9 cellular contexts compared by ENCODE assay signal in the genomic region with DNA sequence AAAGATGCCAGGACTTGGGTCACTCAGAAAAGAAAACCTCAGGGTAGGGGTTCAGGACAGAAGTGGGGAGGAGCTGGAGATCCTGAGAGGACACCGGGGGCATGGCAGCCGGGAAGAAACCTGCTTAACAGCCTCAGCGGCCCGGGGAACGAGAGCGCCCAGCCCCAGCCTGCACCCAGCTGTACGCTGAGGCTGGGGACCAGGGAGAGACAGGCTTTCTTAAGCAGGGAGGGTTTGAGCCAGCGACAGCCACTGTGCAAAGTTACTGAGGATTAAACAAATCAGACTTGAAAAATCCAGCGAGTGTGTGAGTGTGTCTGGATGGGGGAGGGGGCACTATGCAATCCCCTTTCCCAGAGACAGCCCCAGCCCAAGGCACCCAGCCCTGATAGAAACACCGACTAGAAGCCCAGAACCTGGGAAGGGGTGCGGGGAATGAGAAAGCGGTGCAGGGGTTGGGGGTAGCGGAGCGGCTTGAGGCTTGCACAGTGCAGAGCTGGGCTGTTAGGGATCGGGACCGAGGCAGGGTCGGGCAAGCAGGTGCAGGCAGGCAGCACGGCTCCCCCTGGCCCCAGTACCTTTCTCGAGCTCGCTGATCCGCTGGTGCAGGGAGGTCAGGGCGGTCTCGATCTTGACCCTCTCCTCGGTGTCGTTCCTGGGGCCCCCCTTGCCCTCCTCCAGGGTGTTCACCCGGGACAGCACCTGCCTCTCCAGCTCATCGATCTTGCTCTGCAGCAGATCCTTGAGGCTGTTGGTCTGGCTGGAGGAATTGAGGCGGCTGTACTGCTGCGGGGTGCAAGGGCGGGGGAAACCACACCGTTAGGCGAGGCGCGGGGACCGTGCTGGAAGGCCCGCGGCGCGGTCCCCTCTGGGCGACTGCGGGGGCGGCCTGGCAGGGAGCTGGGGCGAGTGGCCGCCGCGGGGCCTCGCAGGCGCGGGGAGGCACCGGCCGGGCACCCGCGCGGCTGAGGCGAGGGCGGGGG. TPM values are rescaled to one million over a fixed set of nuclear protein-coding genes. Genes with fewer than 3 reads are reported as not detected.
DNase-seq lines count a peak whose midpoint lies in the region; ATAC-seq, FAIRE-seq and TF ChIP-seq lines count a peak whose summit lies in the region.
"Had no signal": no experiment of that assay in that cellular context is flagged by ENCODE, and none has a peak within 500 bp of the region (broad histone marks: within the 10 kb centered on the region; RNA-seq: fewer than 3 reads in every experiment).

No MANE protein-coding gene starts in this region.

- CTCF ChIA-PET in CD4-positive, alpha-beta T cell (lab: Charles Lee): no interaction called here

- DNase-seq in CD4-positive, alpha-beta T cell: no peak
- DNase-seq in HPDE6-E6E7 (ENCODE audit: extremely low spot score) (peak; percentile 33), naive B cell (no peak), MG63 (no peak), GM12891 (ENCODE audit: insufficient read length, low spot score) (no peak)
- DNase-seq in activated naive CD8-positive, alpha-beta T cell treated with anti-CD3 and anti-CD28 coated beads, Interleukin-2, amount 10 ng/mL, durations not matched to agents 7 days and 5 days: peak; percentile 46
- DNase-seq: testis had no signal

- peaks cover 66% of the 10 kb centered on the region for H3K27me3 ChIP-seq in CD4-positive, alpha-beta T cell (ENCODE audit: control insufficient read depth, insufficient read depth, low read length)
- peaks cover 49% of the 10 kb centered on the region for H3K27me3 ChIP-seq in MG63
- H3K27me3 ChIP-seq: testis had no signal

- FAIRE-seq in GM12891 (lab: Jason Lieb, UNC): no peak

- H3K4me1 Mint-ChIP-seq in CD4-positive, alpha-beta T cell (ENCODE audit: low read depth): peaks cover 15% of the 10 kb centered on the region
- H3K4me1 Mint-ChIP-seq in activated naive CD8-positive, alpha-beta T cell treated with anti-CD3 and anti-CD28 coated beads, Interleukin-2, amount 10 ng/mL, durations not matched to agents 7 days and 5 days: peaks cover 14% of the 10 kb centered on the region
- H3K4me1 Mint-ChIP-seq in naive B cell: peaks cover 22 to 43% (median 24%) of the 10 kb centered on the region in 3 donors

- H3K9me3 ChIP-seq in CD4-positive, alpha-beta T cell (ENCODE audit: control insufficient read depth, low read length): no peaks in the 10 kb centered on the region
- no peaks in the 10 kb centered on the region for H3K9me3 ChIP-seq in MG63
- H3K9me3 ChIP-seq: testis had no signal

- intact Hi-C loops in CD4-positive, alpha-beta T cell (cut with DNase I, micrococcal nuclease): loop anchor here in 1 of 2 experiments (2.0 to 5.0 kb wide), 2 partner anchors 420 to 497 kb away; no protein-coding TSS in a partner anchor

- H3K27me3 Mint-ChIP-seq in CD4-positive, alpha-beta T cell: peaks cover 60% of the 10 kb centered on the region
- H3K27me3 Mint-ChIP-seq in activated naive CD8-positive, alpha-beta T cell treated with anti-CD3 and anti-CD28 coated beads, Interleukin-2, amount 10 ng/mL, durations not matched to agents 7 days and 5 days: peaks cover 50% of the 10 kb centered on the region
- peaks cover 52 to 72% (median 68%) of the 10 kb centered on the region in 3 donors for H3K27me3 Mint-ChIP-seq in naive B cell

- TF ChIP-seq CTCF in CD4-positive, alpha-beta T cell (IDR thresholded peaks at IDR 0.05): no peak

- H3K27ac Mint-ChIP-seq in CD4-positive, alpha-beta T cell: no peak overlapping the region
- no peak overlapping the region for H3K27ac Mint-ChIP-seq in activated naive CD8-positive, alpha-beta T cell treated with anti-CD3 and anti-CD28 coated beads, Interleukin-2, amount 10 ng/mL, durations not matched to agents 7 days and 5 days
- peak overlapping the region in 2 of 6 donors; percentile 18 to 39 for H3K27ac Mint-ChIP-seq in naive B cell

- no peaks in the 10 kb centered on the region for H3K36me3 ChIP-seq in MG63

- TF ChIP-seq POLR2A in GM12891 (IDR thresholded peaks at IDR 0.05; ENCODE audit: low read depth, low read length): no peak

- ATAC-seq in CD4-positive, alpha-beta T cell (ENCODE audit: poor library complexity): peak; percentile 30
- peak; percentile 11 for ATAC-seq in activated naive CD8-positive, alpha-beta T cell treated with anti-CD3 and anti-CD28 coated beads, Interleukin-2, amount 10 ng/mL, durations not matched to agents 7 days and 5 days (ENCODE audit: low read depth)
- ATAC-seq in naive B cell (ENCODE audit: low read depth in 2 of 2): no peak
- no peak for ATAC-seq in HG03095 (IDR thresholded peaks at IDR 0.05; ENCODE audit: unreplicated experiment)
- ATAC-seq in HG02759 (IDR thresholded peaks at IDR 0.05; ENCODE audit: unreplicated experiment): no peak

- H3K4me3 ChIP-seq in MG63: no peak overlapping the region

- no peaks in the 10 kb centered on the region for H3K36me3 Mint-ChIP-seq in CD4-positive, alpha-beta T cell (ENCODE audit: low read depth)
- no peaks in the 10 kb centered on the region for H3K36me3 Mint-ChIP-seq in activated naive CD8-positive, alpha-beta T cell treated with anti-CD3 and anti-CD28 coated beads, Interleukin-2, amount 10 ng/mL, durations not matched to agents 7 days and 5 days
- no peaks in the 10 kb centered on the region for H3K36me3 Mint-ChIP-seq in naive B cell

- H3K4me3 Mint-ChIP-seq in CD4-positive, alpha-beta T cell: peak overlapping the region; percentile 86
- peak overlapping the region; percentile 63 for H3K4me3 Mint-ChIP-seq in activated naive CD8-positive, alpha-beta T cell treated with anti-CD3 and anti-CD28 coated beads, Interleukin-2, amount 10 ng/mL, durations not matched to agents 7 days and 5 days
- peak overlapping the region; percentile 61 to 87 (median 78) for H3K4me3 Mint-ChIP-seq in naive B cell

- H3K27ac ChIP-seq in CD4-positive, alpha-beta T cell (ENCODE audit: low read depth, low read length): no peak overlapping the region
- H3K27ac ChIP-seq: testis had no signal

- H3K9me3 Mint-ChIP-seq in CD4-positive, alpha-beta T cell: no peaks in the 10 kb centered on the region
- H3K9me3 Mint-ChIP-seq in activated naive CD8-positive, alpha-beta T cell treated with anti-CD3 and anti-CD28 coated beads, Interleukin-2, amount 10 ng/mL, durations not matched to agents 7 days and 5 days: no peaks in the 10 kb centered on the region
- peaks cover 0 to 2% (median 0%) of the 10 kb centered on the region in 7 donors for H3K9me3 Mint-ChIP-seq in naive B cell

- POLR2A ChIA-PET in CD4-positive, alpha-beta T cell (lab: Charles Lee): interaction anchor here (0.6 to 2.2 kb wide), 2 partner anchors 21 to 494 kb away, joined by 3 to 15 read pairs; no protein-coding TSS in a partner anchor
- POLR2A ChIA-PET in activated naive CD8-positive, alpha-beta T cell treated with anti-CD3 and anti-CD28 coated beads, Interleukin-2, amount 10 ng/mL, durations not matched to agents 7 days and 5 days (lab: Charles Lee): interaction anchor here (0.6 to 0.9 kb wide), 2 partner anchors 21 to 516 kb away, joined by 3 to 4 read pairs; no protein-coding TSS in a partner anchor

TF ChIP-seq in GM12891, 5 proteins besides CTCF, POLR2A, EP300 and RAD21:
- TF ChIP-seq TAF1 (IDR thresholded peaks at IDR 0.05; ENCODE audit: low read depth, low read length): no peak
- TF ChIP-seq POLR2AphosphoS5 (IDR thresholded peaks at IDR 0.05; ENCODE audit: low read depth, low read length): no peak
- no peak for TF ChIP-seq SPI1 (IDR thresholded peaks at IDR 0.05; ENCODE audit: low read depth, low read length)
- TF ChIP-seq PAX5 (IDR thresholded peaks at IDR 0.05; ENCODE audit: insufficient read depth, low read length, severe bottlenecking): no peak
- no peak for TF ChIP-seq POU2F2 (IDR thresholded peaks at IDR 0.05; ENCODE audit: low read depth, low read length)

RNA-seq across cellular contexts. Expression of a gene that starts 1.2 kb away (rescaled TPM):
- total RNA-seq in CD4-positive, alpha-beta T cell: under 1 TPM; 0.25 to 0.58 TPM
- total RNA-seq in activated naive CD8-positive, alpha-beta T cell treated with anti-CD3 and anti-CD28 coated beads, Interleukin-2, amount 10 ng/mL, durations not matched to agents 7 days and 5 days: 1 to 10 TPM; 2.5 to 2.8 TPM
- polyA plus RNA-seq in naive B cell (ENCODE audit: low read depth in 6 of 6): not detected
- 0.91 TPM in 1 of 2 replicates, not detected in the other for total RNA-seq in MG63 (2014; rRNA removed; shearing (Covaris generic); ENCODE audit: low replicate concordance)
- polyA plus RNA-seq in GM12891 (2012; ENCODE audit: low read depth, missing spikeins): 0.05 TPM

Comparison
In these comparisons a context has a peak if more than half of its experiments do, and no peak if none do; other contexts are left out.
1. ATAC-seq: peak in CD4-positive, alpha-beta T cell (single experiment) and activated naive CD8-positive, alpha-beta T cell treated with anti-CD3 and anti-CD28 coated beads, Interleukin-2, amount 10 ng/mL, durations not matched to agents 7 days and 5 days (single experiment); none in naive B cell (0 of 2), HG03095 (single experiment) and HG02759 (single experiment).
2. DNase-seq: peak in HPDE6-E6E7 (single experiment) and activated naive CD8-positive, alpha-beta T cell treated with anti-CD3 and anti-CD28 coated beads, Interleukin-2, amount 10 ng/mL, durations not matched to agents 7 days and 5 days (single experiment); none in CD4-positive, alpha-beta T cell (0 of 10), naive B cell (single experiment), MG63 (single experiment) and GM12891 (single experiment).
3. Peak in every context shown above with its lines, with median percentiles within 50 percentile points of each other: H3K4me3 Mint-ChIP-seq.